In genomic region chr1:23601968-23602876, GRCh38 we compare ENCODE assay signal across 12 cellular contexts. TPM values are rescaled to one million over a fixed set of nuclear protein-coding genes. Genes with fewer than 3 reads are reported as not detected.
A peak's percentile ranks its signal among the peaks of the same experiment; 100 is the strongest.
DNase-seq lines count a peak whose midpoint lies in the region; ATAC-seq, FAIRE-seq and TF ChIP-seq lines count a peak whose summit lies in the region.
"Had no signal": no experiment of that assay in that cellular context is flagged by ENCODE, and none has a peak within 500 bp of the region (broad histone marks: within the 10 kb centered on the region; RNA-seq: fewer than 3 reads in every experiment).

No MANE protein-coding gene starts in this region.

- POLR2A ChIA-PET in activated CD4-positive, alpha-beta memory T cell treated with anti-CD3 and anti-CD28 coated beads for 36 hours (lab: Charles Lee) = no interaction called here

- ATAC-seq in CD4-positive, CD25-positive, alpha-beta regulatory T cell (ENCODE audit: low read depth in 2 of 2) = peak; percentile 44 to 54
- ATAC-seq in naive B cell (ENCODE audit: low read depth in 2 of 2) = peak in 1 of 2 donors; percentile 16

- 76 to 83% (median 82%) methylated on average over 10 of the region's 10 CpGs for WGBS in stomach, 5 donors

- H3K36me3 Mint-ChIP-seq in CD4-positive, CD25-positive, alpha-beta regulatory T cell = no peaks in the 10 kb centered on the region
- peaks cover 1% of the 10 kb centered on the region for H3K36me3 Mint-ChIP-seq in activated CD4-positive, alpha-beta memory T cell treated with anti-CD3 and anti-CD28 coated beads for 36 hours
- H3K36me3 Mint-ChIP-seq in naive B cell = no peaks in the 10 kb centered on the region
- H3K36me3 Mint-ChIP-seq: CD14-positive monocyte had no signal

- no peaks in the 10 kb centered on the region for H3K27me3 ChIP-seq in CD4-positive, CD25-positive, alpha-beta regulatory T cell (ENCODE audit: control insufficient read depth, insufficient read depth, low read length)
- no peaks in the 10 kb centered on the region for H3K27me3 ChIP-seq in stomach
- H3K27me3 ChIP-seq: uterus had no signal

- no peak for TF ChIP-seq CTCF in stomach (IDR thresholded peaks at IDR 0.05)

- TF ChIP-seq EP300 in stomach (IDR thresholded peaks at IDR 0.05) = no peak

- peaks cover 7% of the 10 kb centered on the region for H3K27me3 Mint-ChIP-seq in CD4-positive, CD25-positive, alpha-beta regulatory T cell
- H3K27me3 Mint-ChIP-seq in activated CD4-positive, alpha-beta memory T cell treated with anti-CD3 and anti-CD28 coated beads for 36 hours = no peaks in the 10 kb centered on the region
- H3K27me3 Mint-ChIP-seq in naive B cell = no peaks in the 10 kb centered on the region

- H3K9me3 Mint-ChIP-seq in CD4-positive, CD25-positive, alpha-beta regulatory T cell = no peaks in the 10 kb centered on the region
- no peaks in the 10 kb centered on the region for H3K9me3 Mint-ChIP-seq in activated CD4-positive, alpha-beta memory T cell treated with anti-CD3 and anti-CD28 coated beads for 36 hours
- H3K9me3 Mint-ChIP-seq in naive B cell = no peaks in the 10 kb centered on the region
- H3K9me3 Mint-ChIP-seq: CD14-positive monocyte had no signal

- peak overlapping the region; percentile 78 to 88 (median 82) for H3K4me3 Mint-ChIP-seq in CD4-positive, CD25-positive, alpha-beta regulatory T cell
- H3K4me3 Mint-ChIP-seq in activated CD4-positive, alpha-beta memory T cell treated with anti-CD3 and anti-CD28 coated beads for 36 hours = peak overlapping the region; percentile 14
- H3K4me3 Mint-ChIP-seq in naive B cell = peak overlapping the region in 7 of 8 donors; percentile 43 to 90 (median 71)
- H3K4me3 Mint-ChIP-seq: CD14-positive monocyte had no signal

- peak overlapping the region; percentile 41 for H3K4me3 ChIP-seq in CD4-positive, CD25-positive, alpha-beta regulatory T cell (ENCODE audit: low read depth, low read length)
- no peak overlapping the region for H3K4me3 ChIP-seq in stomach
- H3K4me3 ChIP-seq: uterus had no signal

- TF ChIP-seq POLR2A in GM12891 (IDR thresholded peaks at IDR 0.05; ENCODE audit: low read depth, low read length) (no peak), stomach (IDR thresholded peaks at IDR 0.05) (no peak)

- intact Hi-C loops in activated CD4-positive, alpha-beta memory T cell treated with anti-CD3 and anti-CD28 coated beads for 36 hours (cut with micrococcal nuclease) = loop anchor here (1.0 kb wide), 1 partner anchor 9 kb away; no protein-coding TSS in a partner anchor
- intact Hi-C loops in stomach (cut with DNase I; ENCODE audit: low total_unique reads) = no loop called here

- peak overlapping the region; percentile 65 for H3K27ac ChIP-seq in CD4-positive, CD25-positive, alpha-beta regulatory T cell (ENCODE audit: insufficient read depth, low read length, poor library complexity, severe bottlenecking)
- H3K27ac ChIP-seq in stomach = no peak overlapping the region
- H3K27ac ChIP-seq: uterus had no signal

- CTCF ChIA-PET in activated CD4-positive, alpha-beta memory T cell treated with anti-CD3 and anti-CD28 coated beads for 36 hours (lab: Charles Lee) = interaction anchor here (0.6 to 7.7 kb wide), 5 partner anchors 11 to 374 kb away, joined by 3 to 35 read pairs (median 7); no protein-coding TSS in a partner anchor

- peak; percentile 38 for FAIRE-seq in GM12891 (lab: Jason Lieb, UNC)
- FAIRE-seq: endometrium, frontal cortex had no signal

- H3K9me3 ChIP-seq in CD4-positive, CD25-positive, alpha-beta regulatory T cell (ENCODE audit: control insufficient read depth in 2 of 2, low read length in 2 of 2) = no peaks in the 10 kb centered on the region
- no peaks in the 10 kb centered on the region for H3K9me3 ChIP-seq in stomach
- H3K9me3 ChIP-seq: uterus had no signal

- H3K36me3 ChIP-seq in CD4-positive, CD25-positive, alpha-beta regulatory T cell (ENCODE audit: control insufficient read depth, insufficient read depth, low read length) = no peaks in the 10 kb centered on the region
- no peaks in the 10 kb centered on the region for H3K36me3 ChIP-seq in stomach
- H3K36me3 ChIP-seq: uterus had no signal

- H3K4me1 ChIP-seq in CD4-positive, CD25-positive, alpha-beta regulatory T cell (ENCODE audit: control insufficient read depth, insufficient read depth, low read length, poor library complexity, severe bottlenecking) = peaks cover 70% of the 10 kb centered on the region
- H3K4me1 ChIP-seq in stomach = no peaks in the 10 kb centered on the region

- peak in 2 of 3 donors; percentile 50 to 52 for DNase-seq in CD4-positive, CD25-positive, alpha-beta regulatory T cell
- DNase-seq in GM12891 (ENCODE audit: insufficient read length, low spot score) = no peak
- DNase-seq in activated CD4-positive, alpha-beta memory T cell treated with anti-CD3 and anti-CD28 coated beads for 36 hours = no peak
- DNase-seq in naive B cell = no peak
- DNase-seq in stomach = no peak
- DNase-seq in SW480 (ENCODE audit: low spot score) = no peak
- DNase-seq in NCI-H774 (lab: John Stamatoyannopoulos, UW) = no peak
- DNase-seq: NCI-H1092, uterus had no signal

- peaks cover 27 to 86% (median 55%) of the 10 kb centered on the region in 4 donors for H3K4me1 Mint-ChIP-seq in CD4-positive, CD25-positive, alpha-beta regulatory T cell
- H3K4me1 Mint-ChIP-seq in activated CD4-positive, alpha-beta memory T cell treated with anti-CD3 and anti-CD28 coated beads for 36 hours (ENCODE audit: low read depth) = peaks cover 56% of the 10 kb centered on the region
- H3K4me1 Mint-ChIP-seq in naive B cell = peaks cover 66 to 78% (median 75%) of the 10 kb centered on the region in 3 donors

- peak overlapping the region; percentile 79 to 100 (median 89) for H3K27ac Mint-ChIP-seq in CD4-positive, CD25-positive, alpha-beta regulatory T cell
- peak overlapping the region; percentile 56 for H3K27ac Mint-ChIP-seq in activated CD4-positive, alpha-beta memory T cell treated with anti-CD3 and anti-CD28 coated beads for 36 hours
- H3K27ac Mint-ChIP-seq in naive B cell = peak overlapping the region; percentile 40 to 91 (median 76)
- H3K27ac Mint-ChIP-seq: CD14-positive monocyte had no signal

TF ChIP-seq in GM12891, 5 proteins besides CTCF, POLR2A, EP300 and RAD21:
- TF ChIP-seq PAX5 (IDR thresholded peaks at IDR 0.05; ENCODE audit: insufficient read depth, low read length, severe bottlenecking) = no peak
- TF ChIP-seq SPI1 (IDR thresholded peaks at IDR 0.05; ENCODE audit: low read depth, low read length) = no peak
- TF ChIP-seq POU2F2 (IDR thresholded peaks at IDR 0.05; ENCODE audit: low read depth, low read length) = no peak
- TF ChIP-seq TAF1 (IDR thresholded peaks at IDR 0.05; ENCODE audit: low read depth, low read length) = no peak
- no peak for TF ChIP-seq POLR2AphosphoS5 (IDR thresholded peaks at IDR 0.05; ENCODE audit: low read depth, low read length)
TF ChIP-seq in GM12891: peak in this region for 0.

RNA-seq across cellular contexts. Expression of gene ID3, which starts 42.9 kb away (rescaled TPM):
- 51.1 TPM for total RNA-seq in CD4-positive, CD25-positive, alpha-beta regulatory T cell
- 10 to 100 TPM; 35.9 to 56.9 (median 48.0) TPM for polyA plus RNA-seq in CD4-positive, CD25-positive, alpha-beta regulatory T cell
- polyA plus RNA-seq in GM12891 (2012; ENCODE audit: low read depth, missing spikeins) = 67.3 TPM
- 10 to 100 TPM; 35.9 to 36.2 TPM for total RNA-seq in activated CD4-positive, alpha-beta memory T cell treated with anti-CD3 and anti-CD28 coated beads for 36 hours
- 10 to 100 TPM; 23.9 to 52.0 (median 31.2) TPM for polyA plus RNA-seq in naive B cell (ENCODE audit: low read depth in 6 of 6)
- 1,000 to 10,000 TPM in 1 of 5 donors, 100 to 1,000 TPM in 3, 10 to 100 TPM in 1; 90.6 to 1,101 (median 120) TPM for total RNA-seq in stomach
- 100 to 1,000 TPM in 2 of 3 donors, 10 to 100 TPM in 1; 79.4 to 226 (median 139) TPM for polyA plus RNA-seq in stomach

Comparison
In these comparisons a context has a peak if more than half of its experiments do, and no peak if none do; other contexts are left out.
1. DNase-seq: peak in CD4-positive, CD25-positive, alpha-beta regulatory T cell (2 of 3); none in GM12891 (single experiment), activated CD4-positive, alpha-beta memory T cell treated with anti-CD3 and anti-CD28 coated beads for 36 hours (single experiment), naive B cell (single experiment), stomach (single experiment), SW480 (single experiment) and NCI-H774 (single experiment).
2. H3K4me3 Mint-ChIP-seq: peak in every context shown above with its lines; median percentile 82 in CD4-positive, CD25-positive, alpha-beta regulatory T cell; 71 in naive B cell; 14 in activated CD4-positive, alpha-beta memory T cell treated with anti-CD3 and anti-CD28 coated beads for 36 hours.
3. Peak in every context shown above with its lines, with median percentiles within 50 percentile points of each other: H3K27ac Mint-ChIP-seq.